In the genomic region with DNA sequence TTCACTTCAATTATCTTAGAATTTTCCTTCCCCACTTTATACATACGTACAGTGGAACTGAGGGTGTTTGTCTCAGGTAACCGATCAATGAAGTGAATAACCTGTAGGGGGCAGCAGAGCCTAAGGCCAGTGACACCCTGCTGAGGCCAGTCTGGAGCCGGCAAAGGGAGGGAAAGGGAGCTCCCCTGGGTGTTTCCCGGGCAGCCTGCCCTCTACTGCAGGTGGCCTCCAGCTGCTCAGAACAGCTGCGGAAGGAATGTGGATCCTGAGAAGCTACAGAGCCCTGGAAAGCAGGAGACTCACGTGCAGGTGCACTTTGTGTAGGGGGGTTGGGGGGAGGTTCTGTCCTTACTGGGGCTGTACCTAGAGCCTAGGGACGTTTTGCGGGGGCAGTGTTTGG, we compare ENCODE assay signal across 8 cellular contexts. TPM values are rescaled to one million over a fixed set of nuclear protein-coding genes. Genes with fewer than 3 reads are reported as not detected.
DNase-seq lines count a peak whose midpoint lies in the region; ATAC-seq, FAIRE-seq and TF ChIP-seq lines count a peak whose summit lies in the region.

No MANE protein-coding gene starts in this region.

- peak; percentile 66 for ATAC-seq in HG03045 (IDR thresholded peaks at IDR 0.05; ENCODE audit: unreplicated experiment)
- ATAC-seq in GM21786 (IDR thresholded peaks at IDR 0.05; ENCODE audit: unreplicated experiment), result no peak

- DNase-seq in DMS79 treated with DMSO at 0.1 percent for 48 hours (lab: John Stamatoyannopoulos, UW) (peak; percentile 94), NCI-H226 (peak; percentile 37), cerebellum (ENCODE audit: low spot score) (peak; percentile 79), keratinocyte (ENCODE audit: low read depth, low spot score) (peak; percentile 66)
- peak; percentile 70 for DNase-seq in activated CD4-positive, CD25-positive, alpha-beta regulatory T cell treated with anti-CD3 and anti-CD28 coated beads, Interleukin-2, amount 50 U/mL, for 72 hours
- peak; percentile 65 to 86 (median 67) for DNase-seq in stimulated activated CD4-positive, alpha-beta T cell treated with anti-CD3 and anti-CD28 coated beads, Interleukin-12 subunit alpha, Interleukin-12 subunit beta, amount 100 ng/mL, for 48 hours (ENCODE audit: low read depth in 2 of 3, low spot score in 1 of 3)

- no peaks in the 10 kb centered on the region for H3K79me2 ChIP-seq in keratinocyte (ENCODE audit: control insufficient read depth, insufficient read depth, low read length)

- H3K27me3 ChIP-seq in keratinocyte (ENCODE audit: control insufficient read depth, extremely low read depth, insufficient read depth, low read length), result no peaks in the 10 kb centered on the region

- H2AFZ ChIP-seq in keratinocyte (ENCODE audit: control insufficient read depth, low read length), result no peak overlapping the region

- H3K36me3 ChIP-seq in keratinocyte (ENCODE audit: control insufficient read depth in 2 of 2, extremely low read depth in 1 of 2, insufficient read depth in 2 of 2, low read length in 2 of 2), result no peaks in the 10 kb centered on the region

- H3K4me2 ChIP-seq in keratinocyte (ENCODE audit: control insufficient read depth, extremely low read depth, insufficient read depth, low read depth, low read length), result peak overlapping the region; percentile 90

- no peaks in the 10 kb centered on the region for H3K9me1 ChIP-seq in keratinocyte (ENCODE audit: control insufficient read depth, extremely low read depth, insufficient read depth, low read length)

- H3K4me3 ChIP-seq in keratinocyte (ENCODE audit: control insufficient read depth in 2 of 3, extremely low read depth in 1 of 3, insufficient read depth in 2 of 3, low read depth in 1 of 3, low read length in 3 of 3), result no peak overlapping the region

- FAIRE-seq in keratinocyte (lab: Jason Lieb, UNC), result peak; percentile 80

- no peaks in the 10 kb centered on the region for H4K20me1 ChIP-seq in keratinocyte (ENCODE audit: control insufficient read depth, extremely low read depth, insufficient read depth, low read length)

- no peaks in the 10 kb centered on the region for H3K9me3 ChIP-seq in keratinocyte (ENCODE audit: control insufficient read depth, low read depth, low read length)

- H3K27ac ChIP-seq in keratinocyte (ENCODE audit: control insufficient read depth, insufficient read depth, low read length), result no peak overlapping the region

- peaks cover 9% of the 10 kb centered on the region for H3K4me1 ChIP-seq in keratinocyte (ENCODE audit: control insufficient read depth, extremely low read depth, insufficient read depth, low read length)

- peak; percentile 86 to 91 (median 87) for TF ChIP-seq CTCF in keratinocyte (optimal IDR thresholded peaks at IDR 0.05 in 1 of 3, IDR thresholded peaks at IDR 0.05 in 1 of 3, conservative IDR thresholded peaks at IDR 0.05 in 1 of 3; ENCODE audit: extremely low read depth in 1 of 3, insufficient read depth in 2 of 3, low read length in 3 of 3)

- dilution Hi-C loops in keratinocyte (cut with MboI; ENCODE audit: extremely low pct_ligation_motif_present, low sequenced_read_pairs), result no loop called here

- no peak overlapping the region for H3K9ac ChIP-seq in keratinocyte (ENCODE audit: control insufficient read depth, extremely low read depth, insufficient read depth, low read length)

RNA-seq across cellular contexts. Expression of a gene that starts 0.8 kb away (rescaled TPM):
- total RNA-seq in cerebellum, result 20.2 TPM
- polyA plus RNA-seq in keratinocyte, result 0.36 to 1.3 TPM (median 0.76 TPM) in 3 replicates
- 0.32 TPM for polyA plus RNA-seq in keratinocyte (2011; ENCODE audit: low read depth)
- polyA plus RNA-seq in keratinocyte (2011; cell fraction: cytosol; rRNA removed), result 0.23 and 0.63 TPM in 2 replicates
- polyA plus RNA-seq in keratinocyte (2011; cell fraction: nucleus; rRNA removed), result 1.5 and 1.8 TPM in 2 replicates
- polyA plus RNA-seq in keratinocyte (2012; ENCODE audit: low replicate concordance), result 0.39 and 0.42 TPM in 2 replicates
- 0.66 to 1.2 TPM (median 0.99 TPM) in 3 replicates for polyA minus RNA-seq in keratinocyte
- not detected for polyA minus RNA-seq in keratinocyte (2011; cell fraction: cytosol; rRNA and poly(A)+ RNA removed)
- 1.6 and 2.2 TPM in 2 replicates for polyA minus RNA-seq in keratinocyte (2011; cell fraction: nucleus; rRNA and poly(A)+ RNA removed)

RNA-seq across cellular contexts. Expression of a gene that starts 16.6 kb away (rescaled TPM):
- 22.2 TPM for total RNA-seq in cerebellum
- polyA plus RNA-seq in keratinocyte, result 4.7 to 10.7 TPM (median 6.6 TPM) in 3 replicates
- polyA plus RNA-seq in keratinocyte (2011; ENCODE audit: low read depth), result 3.3 TPM
- 1.4 and 2.8 TPM in 2 replicates for polyA plus RNA-seq in keratinocyte (2011; cell fraction: cytosol; rRNA removed)
- polyA plus RNA-seq in keratinocyte (2011; cell fraction: nucleus; rRNA removed), result 15.3 and 16.1 TPM in 2 replicates
- polyA plus RNA-seq in keratinocyte (2012; ENCODE audit: low replicate concordance), result 4.3 and 5.2 TPM in 2 replicates
- polyA minus RNA-seq in keratinocyte, result 4.0 to 14.8 TPM (median 7.4 TPM) in 3 replicates
- polyA minus RNA-seq in keratinocyte (2011; cell fraction: cytosol; rRNA and poly(A)+ RNA removed), result 17.5 TPM
- 11.0 and 22.3 TPM in 2 replicates for polyA minus RNA-seq in keratinocyte (2011; cell fraction: nucleus; rRNA and poly(A)+ RNA removed)

RNA-seq across cellular contexts. Expression of a gene that starts 30.7 kb away (rescaled TPM):
- 37.8 TPM for total RNA-seq in cerebellum
- polyA plus RNA-seq in keratinocyte, result 1.8 to 3.1 TPM (median 3.1 TPM) in 3 replicates
- polyA plus RNA-seq in keratinocyte (2011; ENCODE audit: low read depth), result 2.5 TPM
- polyA plus RNA-seq in keratinocyte (2011; cell fraction: cytosol; rRNA removed), result 0.58 and 1.3 TPM in 2 replicates
- polyA plus RNA-seq in keratinocyte (2011; cell fraction: nucleus; rRNA removed), result 5.8 and 6.1 TPM in 2 replicates
- 1.5 and 1.7 TPM in 2 replicates for polyA plus RNA-seq in keratinocyte (2012; ENCODE audit: low replicate concordance)
- polyA minus RNA-seq in keratinocyte, result 5.3 to 5.5 TPM in 2 of 3 replicates, not detected in the other
- polyA minus RNA-seq in keratinocyte (2011; cell fraction: cytosol; rRNA and poly(A)+ RNA removed), result 4.0 TPM
- 5.8 and 7.1 TPM in 2 replicates for polyA minus RNA-seq in keratinocyte (2011; cell fraction: nucleus; rRNA and poly(A)+ RNA removed)

RNA-seq across cellular contexts. Expression of a gene that starts 51.0 kb away (rescaled TPM):
- total RNA-seq in cerebellum, result 43.2 TPM
- 0.52 to 0.86 TPM (median 0.71 TPM) in 3 replicates for polyA plus RNA-seq in keratinocyte
- 2.6 TPM for polyA plus RNA-seq in keratinocyte (2011; ENCODE audit: low read depth)
- 0.31 and 0.84 TPM in 2 replicates for polyA plus RNA-seq in keratinocyte (2011; cell fraction: cytosol; rRNA removed)
- polyA plus RNA-seq in keratinocyte (2011; cell fraction: nucleus; rRNA removed), result 1.9 and 2.6 TPM in 2 replicates
- polyA plus RNA-seq in keratinocyte (2012; ENCODE audit: low replicate concordance), result 0.45 and 1.8 TPM in 2 replicates
- polyA minus RNA-seq in keratinocyte, result 0.26 to 0.61 TPM in 2 of 3 replicates, not detected in the other
- not detected for polyA minus RNA-seq in keratinocyte (2011; cell fraction: cytosol; rRNA and poly(A)+ RNA removed)
- polyA minus RNA-seq in keratinocyte (2011; cell fraction: nucleus; rRNA and poly(A)+ RNA removed), result 0.63 and 1.7 TPM in 2 replicates

RNA-seq across cellular contexts. Expression of a gene that starts 58.7 kb away (rescaled TPM):
- 23.0 TPM for total RNA-seq in cerebellum
- 3.7 to 6.3 TPM (median 5.6 TPM) in 3 replicates for polyA plus RNA-seq in keratinocyte
- 6.5 TPM for polyA plus RNA-seq in keratinocyte (2011; ENCODE audit: low read depth)
- polyA plus RNA-seq in keratinocyte (2011; cell fraction: cytosol; rRNA removed), result 1.8 and 4.4 TPM in 2 replicates
- polyA plus RNA-seq in keratinocyte (2011; cell fraction: nucleus; rRNA removed), result 8.4 and 9.0 TPM in 2 replicates
- polyA plus RNA-seq in keratinocyte (2012; ENCODE audit: low replicate concordance), result 2.4 and 5.0 TPM in 2 replicates
- polyA minus RNA-seq in keratinocyte, result 1.9 to 14.2 TPM (median 9.9 TPM) in 3 replicates
- polyA minus RNA-seq in keratinocyte (2011; cell fraction: cytosol; rRNA and poly(A)+ RNA removed), result 7.5 TPM
- polyA minus RNA-seq in keratinocyte (2011; cell fraction: nucleus; rRNA and poly(A)+ RNA removed), result 5.6 and 8.6 TPM in 2 replicates

Comparison
In these comparisons a context has a peak if more than half of its experiments do, and no peak if none do; other contexts are left out.
1. DNase-seq: peak in every context shown above with its lines; median percentile 94 in DMS79 treated with DMSO at 0.1 percent for 48 hours; 79 in cerebellum; 70 in activated CD4-positive, CD25-positive, alpha-beta regulatory T cell treated with anti-CD3 and anti-CD28 coated beads, Interleukin-2, amount 50 U/mL, for 72 hours; 67 in stimulated activated CD4-positive, alpha-beta T cell treated with anti-CD3 and anti-CD28 coated beads, Interleukin-12 subunit alpha, Interleukin-12 subunit beta, amount 100 ng/mL, for 48 hours; 66 in keratinocyte; 37 in NCI-H226.